Comparison of ENCODE assay signal across 7 cellular contexts in genomic region chr17:41918392-41919164, GRCh38.
DNase-seq lines count a peak whose midpoint lies in the region; ATAC-seq and TF ChIP-seq lines count a peak whose summit lies in the region.

Gene ACLY, minus strand, starts transcription at chr17:41918951. Its CDS starts 5,078 bp downstream, at chr17:41913873.

- ATAC-seq in GM18499 (IDR thresholded peaks at IDR 0.05; ENCODE audit: insufficient read depth, unreplicated experiment): peak; percentile 70
- peak; percentile 92 for ATAC-seq in HG02943 (IDR thresholded peaks at IDR 0.05; ENCODE audit: low read depth, unreplicated experiment)

- DNase-seq in NCI-H1930 (lab: John Stamatoyannopoulos, UW) (peak; percentile 92 to 96), T1000 (lab: John Stamatoyannopoulos, UW) (peak; percentile 97), astrocyte of the hippocampus (ENCODE audit: low read depth, low spot score) (peak; percentile 99), hippocampal formation (lab: John Stamatoyannopoulos, UW) (peak; percentile 92 to 95), retinal pigment epithelial cell (ENCODE audit: low read depth) (peak; percentile 86)

- no peak for TF ChIP-seq CTCF in retinal pigment epithelial cell (conservative IDR thresholded peaks at IDR 0.05; ENCODE audit: low read depth, low read length)

- H3K4me3 ChIP-seq in retinal pigment epithelial cell (ENCODE audit: low read length): peak within 1 kb of the TSS; percentile 94

Comparison
In these comparisons a context has a peak if more than half of its experiments do, and no peak if none do; other contexts are left out.
1. Peak in every context shown above with its lines: DNase-seq, ATAC-seq and H3K4me3 ChIP-seq.